Comparison of ENCODE assay signal across 8 cellular contexts in genomic region chr17:7250655-7251329, GRCh38. TPM values are rescaled to one million over a fixed set of nuclear protein-coding genes. Genes with fewer than 3 reads are reported as not detected.
DNase-seq lines count a peak whose midpoint lies in the region; ATAC-seq, FAIRE-seq and TF ChIP-seq lines count a peak whose summit lies in the region.

No MANE protein-coding gene starts in this region.

- H3K27ac Mint-ChIP-seq in Calu3 (ENCODE audit: unreplicated experiment), result peak overlapping the region; percentile 84

- intact Hi-C loops in Calu3 (cut with micrococcal nuclease; ENCODE audit: unreplicated experiment) (no loop called here), OCI-LY7 (cut with micrococcal nuclease; ENCODE audit: unreplicated experiment) (loop anchor here (1.0 to 5.0 kb wide), 3 partner anchors 79 to 587 kb away; partner anchors contain the start of genes NEURL4, POLR2A and SLC35G6), endothelial cell of umbilical vein (cut with micrococcal nuclease) (loop anchor here (5.0 kb wide), 1 partner anchor 187 kb away; the partner anchor contains the start of genes FGF11 and TMEM102)

- H3K27me3 Mint-ChIP-seq in Calu3 (ENCODE audit: unreplicated experiment), result no peaks in the 10 kb centered on the region

- H3K27ac ChIP-seq in OCI-LY7 (ENCODE audit: low read depth, low read length, poor library complexity, severe bottlenecking), result peak overlapping the region; percentile 71
- peak overlapping the region; percentile 30 for H3K27ac ChIP-seq in endothelial cell of umbilical vein (ENCODE audit: insufficient read depth, low read depth, low read length)
- H3K27ac ChIP-seq in osteoblast (ENCODE audit: low read depth, low read length), result peak overlapping the region; percentile 47

- H3K9me3 Mint-ChIP-seq in Calu3 (ENCODE audit: low read depth, unreplicated experiment), result no peaks in the 10 kb centered on the region

- peak overlapping the region; percentile 73 for H3K4me3 Mint-ChIP-seq in Calu3 (ENCODE audit: low read depth, unreplicated experiment)

- peaks cover 76% of the 10 kb centered on the region for H3K36me3 Mint-ChIP-seq in Calu3 (ENCODE audit: insufficient read depth, unreplicated experiment)

- H3K9ac ChIP-seq in endothelial cell of umbilical vein (replicated peaks; ENCODE audit: extremely low read depth, insufficient read depth, low read length), result peak overlapping the region; percentile 80

- ATAC-seq in GM18511 (IDR thresholded peaks at IDR 0.05; ENCODE audit: unreplicated experiment), result no peak

- no peak for TF ChIP-seq CTCF in Calu3 (IDR thresholded peaks at IDR 0.05; ENCODE audit: unreplicated experiment)
- TF ChIP-seq CTCF in OCI-LY7 (conservative IDR thresholded peaks at IDR 0.05; ENCODE audit: low read length), result no peak
- no peak for TF ChIP-seq CTCF in endothelial cell of umbilical vein (IDR thresholded peaks at IDR 0.05; ENCODE audit: extremely low read depth in 1 of 2, insufficient read depth in 1 of 2, low read depth in 1 of 2, low read length in 2 of 2)
- no peak for TF ChIP-seq CTCF in osteoblast (IDR thresholded peaks at IDR 0.05; ENCODE audit: extremely low read depth, low read depth, low read length)

- TF ChIP-seq POLR2A in endothelial cell of umbilical vein (IDR thresholded peaks at IDR 0.05; ENCODE audit: low read depth, low read length), result no peak

- no TSS peak for BruUV-seq in Calu3 (replicated peaks; lab: Mats Ljungman, UMichigan)
- BruUV-seq in OCI-LY7 (replicated peaks; lab: Mats Ljungman, UMichigan), result no TSS peak
- BruUV-seq in endothelial cell of umbilical vein (replicated peaks; lab: Mats Ljungman, UMichigan), result no TSS peak

- H3K4me2 ChIP-seq in OCI-LY7 (ENCODE audit: low read length), result peak overlapping the region; percentile 100
- H3K4me2 ChIP-seq in endothelial cell of umbilical vein (ENCODE audit: insufficient read depth, low read length), result peak overlapping the region; percentile 75
- peak overlapping the region; percentile 94 for H3K4me2 ChIP-seq in osteoblast (ENCODE audit: insufficient read depth, low read length)

- no peaks in the 10 kb centered on the region for H3K9me1 ChIP-seq in endothelial cell of umbilical vein (replicated peaks; ENCODE audit: control insufficient read depth, extremely low read depth, insufficient read depth, low read length)

- H2AFZ ChIP-seq in OCI-LY7 (ENCODE audit: low read length) (no peak overlapping the region), endothelial cell of umbilical vein (ENCODE audit: low read depth, low read length) (no peak overlapping the region), osteoblast (ENCODE audit: low read length) (peak overlapping the region; percentile 3)

- POLR2A ChIA-PET in OCI-LY7 (lab: Charles Lee), result interaction anchor here (1.0 kb wide), 1 partner anchor 10 kb away, joined by 3 read pairs; no protein-coding TSS in a partner anchor
- POLR2A ChIA-PET in endothelial cell of umbilical vein (lab: Charles Lee), result no interaction called here

- H3K9me2 ChIP-seq in OCI-LY7 (ENCODE audit: insufficient read depth, low read length), result no peaks in the 10 kb centered on the region

- H4K20me1 ChIP-seq in OCI-LY7 (ENCODE audit: insufficient read depth, low read length), result peaks cover 18% of the 10 kb centered on the region
- no peaks in the 10 kb centered on the region for H4K20me1 ChIP-seq in endothelial cell of umbilical vein (replicated peaks; ENCODE audit: control insufficient read depth, extremely low read depth, insufficient read depth, low read length)
- H4K20me1 ChIP-seq in osteoblast (ENCODE audit: insufficient read depth, low read length), result peaks cover 3% of the 10 kb centered on the region

- H3K79me2 ChIP-seq in OCI-LY7 (ENCODE audit: insufficient read depth, low read depth, low read length), result peaks cover 71% of the 10 kb centered on the region
- H3K79me2 ChIP-seq in endothelial cell of umbilical vein (ENCODE audit: control insufficient read depth, insufficient read depth, low read length), result peaks cover 65% of the 10 kb centered on the region
- peaks cover 72% of the 10 kb centered on the region for H3K79me2 ChIP-seq in osteoblast (ENCODE audit: insufficient read depth, low read length)

- dilution Hi-C loops in endothelial cell of umbilical vein (cut with MboI; ENCODE audit: extremely low pct_ligation_motif_present, low sequenced_read_pairs), result no loop called here

- DNase-seq in Calu3, result no peak
- no peak for DNase-seq in OCI-LY7 (ENCODE audit: low spot score)
- peak; percentile 42 for DNase-seq in endothelial cell of umbilical vein (ENCODE audit: low read depth, low spot score)
- DNase-seq in osteoblast (ENCODE audit: insufficient read length, low spot score, missing footprints), result no peak
- no peak for DNase-seq in NCI-H187 (lab: John Stamatoyannopoulos, UW)
- no peak for DNase-seq in foreskin melanocyte
- no peak for DNase-seq in NCI-H2081 (lab: John Stamatoyannopoulos, UW)

- peak; percentile 8 for FAIRE-seq in endothelial cell of umbilical vein (lab: Jason Lieb, UNC)

- CTCF ChIA-PET in Calu3 (lab: Charles Lee), result interaction anchor here (1.5 kb wide), 1 partner anchor 8 kb away, joined by 5 read pairs; the partner anchor contains the start of gene GABARAP
- CTCF ChIA-PET in OCI-LY7 (lab: Charles Lee; ENCODE audit: unreplicated experiment), result interaction anchor here (1.1 kb wide), 1 partner anchor 41 kb away, joined by 3 read pairs; no protein-coding TSS in a partner anchor
- CTCF ChIA-PET in endothelial cell of umbilical vein (lab: Charles Lee), result interaction anchor here (0.6 to 1.2 kb wide), 3 partner anchors 8 to 52 kb away, joined by 3 to 5 read pairs (median 3); no protein-coding TSS in a partner anchor

- H3K9me3 ChIP-seq in OCI-LY7 (ENCODE audit: low read length), result no peaks in the 10 kb centered on the region
- no peaks in the 10 kb centered on the region for H3K9me3 ChIP-seq in endothelial cell of umbilical vein (replicated peaks; ENCODE audit: control insufficient read depth, insufficient read depth, low read length)
- H3K9me3 ChIP-seq in osteoblast (ENCODE audit: low read depth, low read length), result no peaks in the 10 kb centered on the region

- H3K36me3 ChIP-seq in OCI-LY7 (ENCODE audit: insufficient read depth, low read length) (peaks cover 50% of the 10 kb centered on the region), endothelial cell of umbilical vein (ENCODE audit: control insufficient read depth in 2 of 2, extremely low read depth in 1 of 2, insufficient read depth in 2 of 2, low read length in 2 of 2) (peaks cover 0 to 16% of the 10 kb centered on the region in 2 experiments), osteoblast (ENCODE audit: insufficient read depth, low read length) (peaks cover 30% of the 10 kb centered on the region)

- H3K4me3 ChIP-seq in OCI-LY7 (ENCODE audit: low read depth, low read length, poor library complexity, severe bottlenecking) (peak overlapping the region; percentile 83), endothelial cell of umbilical vein (replicated peaks in 1 of 3; ENCODE audit: insufficient read depth in 1 of 3, low read depth in 1 of 3, low read length in 3 of 3) (peak overlapping the region; percentile 57 to 87 (median 83)), osteoblast (ENCODE audit: insufficient read depth, low read length) (peak overlapping the region; percentile 78)

- no peaks in the 10 kb centered on the region for H3K27me3 ChIP-seq in endothelial cell of umbilical vein (ENCODE audit: control insufficient read depth in 2 of 2, insufficient read depth in 2 of 2, low read length in 2 of 2)
- no peaks in the 10 kb centered on the region for H3K27me3 ChIP-seq in osteoblast (ENCODE audit: insufficient read depth, low read length)

- peaks cover 27% of the 10 kb centered on the region for H3K4me1 Mint-ChIP-seq in Calu3 (ENCODE audit: low read depth, unreplicated experiment)

- peaks cover 26% of the 10 kb centered on the region for H3K4me1 ChIP-seq in OCI-LY7 (ENCODE audit: insufficient read depth, low read length, poor library complexity, severe bottlenecking)
- H3K4me1 ChIP-seq in endothelial cell of umbilical vein (ENCODE audit: control insufficient read depth, extremely low read depth, insufficient read depth, low read length), result peaks cover 23% of the 10 kb centered on the region
- H3K4me1 ChIP-seq in osteoblast (ENCODE audit: insufficient read depth, low read length), result peaks cover 17% of the 10 kb centered on the region

RNA-seq across cellular contexts. Expression of gene CTDNEP1, which starts 0.7 kb away (rescaled TPM):
- total RNA-seq in Calu3 (2022) (85.2 and 85.3 TPM in 2 replicates), OCI-LY7 (2022) (161 and 173 TPM in 2 replicates), endothelial cell of umbilical vein (143 and 145 TPM in 2 replicates), osteoblast (29.8 and 31.8 TPM in 2 replicates)
- total RNA-seq in OCI-LY7 (2014; rRNA removed; shearing (Covaris generic)), result 52.1 and 53.2 TPM in 2 replicates
- 130 and 137 TPM in 2 replicates for polyA plus RNA-seq in endothelial cell of umbilical vein
- polyA plus RNA-seq in endothelial cell of umbilical vein (2011; cell fraction: cytosol; rRNA removed), result 145 and 152 TPM in 2 replicates
- polyA plus RNA-seq in endothelial cell of umbilical vein (2011; cell fraction: nucleus; rRNA removed), result 102 and 104 TPM in 2 replicates
- polyA plus RNA-seq in endothelial cell of umbilical vein (2012), result 143 and 202 TPM in 2 replicates
- 126 and 155 TPM in 2 replicates for polyA minus RNA-seq in endothelial cell of umbilical vein
- polyA minus RNA-seq in endothelial cell of umbilical vein (2011; cell fraction: cytosol; rRNA and poly(A)+ RNA removed), result 115 TPM
- polyA minus RNA-seq in endothelial cell of umbilical vein (2011; cell fraction: nucleus; rRNA and poly(A)+ RNA removed), result 33.9 and 56.3 TPM in 2 replicates

RNA-seq across cellular contexts. Expression of gene ELP5, which starts 1.2 kb away (rescaled TPM):
- 20.3 and 21.3 TPM in 2 replicates for total RNA-seq in Calu3 (2022)
- 71.7 and 84.6 TPM in 2 replicates for total RNA-seq in OCI-LY7 (2014; rRNA removed; shearing (Covaris generic))
- total RNA-seq in OCI-LY7 (2022), result 96.8 and 97.3 TPM in 2 replicates
- total RNA-seq in endothelial cell of umbilical vein, result 41.6 and 44.4 TPM in 2 replicates
- 53.3 and 54.7 TPM in 2 replicates for polyA plus RNA-seq in endothelial cell of umbilical vein
- polyA plus RNA-seq in endothelial cell of umbilical vein (2011; cell fraction: cytosol; rRNA removed), result 46.2 and 47.9 TPM in 2 replicates
- 46.2 and 47.3 TPM in 2 replicates for polyA plus RNA-seq in endothelial cell of umbilical vein (2011; cell fraction: nucleus; rRNA removed)
- polyA plus RNA-seq in endothelial cell of umbilical vein (2012), result 74.9 and 86.5 TPM in 2 replicates
- 28.5 and 31.9 TPM in 2 replicates for polyA minus RNA-seq in endothelial cell of umbilical vein
- 36.9 TPM for polyA minus RNA-seq in endothelial cell of umbilical vein (2011; cell fraction: cytosol; rRNA and poly(A)+ RNA removed)
- 14.5 and 14.6 TPM in 2 replicates for polyA minus RNA-seq in endothelial cell of umbilical vein (2011; cell fraction: nucleus; rRNA and poly(A)+ RNA removed)
- total RNA-seq in osteoblast, result 21.7 and 26.2 TPM in 2 replicates

RNA-seq across cellular contexts. Expression of gene GABARAP, which starts 8.5 kb away (rescaled TPM):
- total RNA-seq in Calu3 (2022) (183 and 188 TPM in 2 replicates), OCI-LY7 (2022) (199 and 207 TPM in 2 replicates), endothelial cell of umbilical vein (401 and 403 TPM in 2 replicates), osteoblast (396 and 422 TPM in 2 replicates)
- total RNA-seq in OCI-LY7 (2014; rRNA removed; shearing (Covaris generic)), result 106 and 128 TPM in 2 replicates
- 882 and 1,043 TPM in 2 replicates for polyA plus RNA-seq in endothelial cell of umbilical vein
- 988 and 1,063 TPM in 2 replicates for polyA plus RNA-seq in endothelial cell of umbilical vein (2011; cell fraction: cytosol; rRNA removed)
- 256 and 296 TPM in 2 replicates for polyA plus RNA-seq in endothelial cell of umbilical vein (2011; cell fraction: nucleus; rRNA removed)
- polyA plus RNA-seq in endothelial cell of umbilical vein (2012), result 713 and 850 TPM in 2 replicates
- polyA minus RNA-seq in endothelial cell of umbilical vein, result 463 and 560 TPM in 2 replicates
- 104 TPM for polyA minus RNA-seq in endothelial cell of umbilical vein (2011; cell fraction: cytosol; rRNA and poly(A)+ RNA removed)
- polyA minus RNA-seq in endothelial cell of umbilical vein (2011; cell fraction: nucleus; rRNA and poly(A)+ RNA removed), result 70.2 and 73.2 TPM in 2 replicates

RNA-seq across cellular contexts. Expression of gene CLDN7, which starts 11.5 kb away (rescaled TPM):
- total RNA-seq in Calu3 (2022) (266 and 314 TPM in 2 replicates), OCI-LY7 (2022) (0.32 and 0.65 TPM in 2 replicates), endothelial cell of umbilical vein (25.4 and 27.9 TPM in 2 replicates), osteoblast (0.36 and 1.8 TPM in 2 replicates)
- total RNA-seq in OCI-LY7 (2014; rRNA removed; shearing (Covaris generic)), result 0.28 TPM in 1 of 2 replicates, not detected in the other
- polyA plus RNA-seq in endothelial cell of umbilical vein, result 24.9 and 25.7 TPM in 2 replicates
- 19.5 and 19.6 TPM in 2 replicates for polyA plus RNA-seq in endothelial cell of umbilical vein (2011; cell fraction: cytosol; rRNA removed)
- polyA plus RNA-seq in endothelial cell of umbilical vein (2011; cell fraction: nucleus; rRNA removed), result 112 and 119 TPM in 2 replicates
- polyA plus RNA-seq in endothelial cell of umbilical vein (2012), result 33.4 and 61.0 TPM in 2 replicates
- 17.5 and 21.8 TPM in 2 replicates for polyA minus RNA-seq in endothelial cell of umbilical vein
- 7.2 TPM for polyA minus RNA-seq in endothelial cell of umbilical vein (2011; cell fraction: cytosol; rRNA and poly(A)+ RNA removed)
- polyA minus RNA-seq in endothelial cell of umbilical vein (2011; cell fraction: nucleus; rRNA and poly(A)+ RNA removed), result 10.0 and 14.1 TPM in 2 replicates

RNA-seq across cellular contexts. Expression of gene PHF23, which starts 11.5 kb away (rescaled TPM):
- total RNA-seq in Calu3 (2022) (30.2 and 31.6 TPM in 2 replicates), OCI-LY7 (2022) (36.5 and 43.3 TPM in 2 replicates), endothelial cell of umbilical vein (54.7 and 56.2 TPM in 2 replicates), osteoblast (53.2 and 55.4 TPM in 2 replicates)
- 47.7 and 50.8 TPM in 2 replicates for total RNA-seq in OCI-LY7 (2014; rRNA removed; shearing (Covaris generic))
- 35.6 and 39.0 TPM in 2 replicates for polyA plus RNA-seq in endothelial cell of umbilical vein
- 47.8 and 49.9 TPM in 2 replicates for polyA plus RNA-seq in endothelial cell of umbilical vein (2011; cell fraction: cytosol; rRNA removed)
- polyA plus RNA-seq in endothelial cell of umbilical vein (2011; cell fraction: nucleus; rRNA removed), result 30.3 and 34.1 TPM in 2 replicates
- polyA plus RNA-seq in endothelial cell of umbilical vein (2012), result 43.1 and 51.2 TPM in 2 replicates
- polyA minus RNA-seq in endothelial cell of umbilical vein, result 49.7 and 70.3 TPM in 2 replicates
- 19.5 TPM for polyA minus RNA-seq in endothelial cell of umbilical vein (2011; cell fraction: cytosol; rRNA and poly(A)+ RNA removed)
- polyA minus RNA-seq in endothelial cell of umbilical vein (2011; cell fraction: nucleus; rRNA and poly(A)+ RNA removed), result 10.4 and 11.5 TPM in 2 replicates
